In the genomic region with DNA sequence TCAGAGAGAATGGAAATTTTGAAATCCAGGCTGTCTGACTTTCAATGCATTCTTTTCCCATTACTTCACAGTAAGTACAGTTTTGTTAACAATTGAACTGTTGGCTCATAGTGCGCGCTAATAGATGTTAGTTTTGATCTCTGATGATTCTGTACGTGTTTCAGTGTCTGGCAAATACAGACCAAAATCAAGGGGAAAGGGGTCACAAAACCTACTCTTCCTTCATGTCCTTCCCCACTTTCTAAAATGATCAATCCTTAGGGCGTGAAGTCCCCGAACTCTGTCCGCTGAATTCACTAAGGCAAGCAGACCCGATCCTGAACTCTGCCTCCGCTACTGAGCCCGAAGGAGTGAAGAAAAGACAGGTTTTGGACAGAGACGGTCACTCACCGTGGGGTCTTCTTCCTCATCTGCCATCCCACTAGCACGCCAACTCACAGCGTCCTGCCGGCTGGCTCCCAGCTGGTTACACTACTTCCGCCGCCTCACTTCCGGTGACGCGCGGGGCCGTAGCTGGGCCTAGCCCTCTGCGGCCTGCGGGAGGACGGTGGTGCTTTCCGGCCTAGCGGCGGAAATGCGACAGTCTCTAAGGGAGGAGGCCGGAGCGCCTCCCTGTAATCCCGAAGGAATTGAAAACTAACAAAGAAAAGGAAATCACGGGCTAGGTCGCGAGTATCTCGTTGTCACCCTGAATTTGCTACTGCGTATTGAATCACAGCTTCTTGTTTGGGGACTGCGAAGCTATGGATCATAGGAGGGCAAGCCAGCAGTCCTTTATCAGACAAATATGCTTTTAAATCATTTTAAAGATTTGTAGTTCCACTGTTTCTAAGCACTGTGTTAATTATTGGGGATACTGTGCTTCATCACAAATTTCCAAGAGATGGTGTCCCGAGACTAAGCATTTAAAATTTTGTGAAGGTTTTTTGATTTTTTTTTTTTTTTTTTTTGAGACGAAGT, we compare ENCODE assay signal across 1 cellular context.
TF ChIP-seq lines count a peak whose summit lies in the region.

A gene with protein sequence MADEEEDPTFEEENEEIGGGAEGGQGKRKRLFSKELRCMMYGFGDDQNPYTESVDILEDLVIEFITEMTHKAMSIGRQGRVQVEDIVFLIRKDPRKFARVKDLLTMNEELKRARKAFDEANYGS (minus strand): TSS at position 473 of the 960 bp plus-strand sequence. CDS start 56 bp downstream, at position 417.

TF ChIP-seq in HepG2, 621 proteins besides CTCF, POLR2A, EP300 and RAD21 (continued from another document):
- TF ChIP-seq, protein P1, sequence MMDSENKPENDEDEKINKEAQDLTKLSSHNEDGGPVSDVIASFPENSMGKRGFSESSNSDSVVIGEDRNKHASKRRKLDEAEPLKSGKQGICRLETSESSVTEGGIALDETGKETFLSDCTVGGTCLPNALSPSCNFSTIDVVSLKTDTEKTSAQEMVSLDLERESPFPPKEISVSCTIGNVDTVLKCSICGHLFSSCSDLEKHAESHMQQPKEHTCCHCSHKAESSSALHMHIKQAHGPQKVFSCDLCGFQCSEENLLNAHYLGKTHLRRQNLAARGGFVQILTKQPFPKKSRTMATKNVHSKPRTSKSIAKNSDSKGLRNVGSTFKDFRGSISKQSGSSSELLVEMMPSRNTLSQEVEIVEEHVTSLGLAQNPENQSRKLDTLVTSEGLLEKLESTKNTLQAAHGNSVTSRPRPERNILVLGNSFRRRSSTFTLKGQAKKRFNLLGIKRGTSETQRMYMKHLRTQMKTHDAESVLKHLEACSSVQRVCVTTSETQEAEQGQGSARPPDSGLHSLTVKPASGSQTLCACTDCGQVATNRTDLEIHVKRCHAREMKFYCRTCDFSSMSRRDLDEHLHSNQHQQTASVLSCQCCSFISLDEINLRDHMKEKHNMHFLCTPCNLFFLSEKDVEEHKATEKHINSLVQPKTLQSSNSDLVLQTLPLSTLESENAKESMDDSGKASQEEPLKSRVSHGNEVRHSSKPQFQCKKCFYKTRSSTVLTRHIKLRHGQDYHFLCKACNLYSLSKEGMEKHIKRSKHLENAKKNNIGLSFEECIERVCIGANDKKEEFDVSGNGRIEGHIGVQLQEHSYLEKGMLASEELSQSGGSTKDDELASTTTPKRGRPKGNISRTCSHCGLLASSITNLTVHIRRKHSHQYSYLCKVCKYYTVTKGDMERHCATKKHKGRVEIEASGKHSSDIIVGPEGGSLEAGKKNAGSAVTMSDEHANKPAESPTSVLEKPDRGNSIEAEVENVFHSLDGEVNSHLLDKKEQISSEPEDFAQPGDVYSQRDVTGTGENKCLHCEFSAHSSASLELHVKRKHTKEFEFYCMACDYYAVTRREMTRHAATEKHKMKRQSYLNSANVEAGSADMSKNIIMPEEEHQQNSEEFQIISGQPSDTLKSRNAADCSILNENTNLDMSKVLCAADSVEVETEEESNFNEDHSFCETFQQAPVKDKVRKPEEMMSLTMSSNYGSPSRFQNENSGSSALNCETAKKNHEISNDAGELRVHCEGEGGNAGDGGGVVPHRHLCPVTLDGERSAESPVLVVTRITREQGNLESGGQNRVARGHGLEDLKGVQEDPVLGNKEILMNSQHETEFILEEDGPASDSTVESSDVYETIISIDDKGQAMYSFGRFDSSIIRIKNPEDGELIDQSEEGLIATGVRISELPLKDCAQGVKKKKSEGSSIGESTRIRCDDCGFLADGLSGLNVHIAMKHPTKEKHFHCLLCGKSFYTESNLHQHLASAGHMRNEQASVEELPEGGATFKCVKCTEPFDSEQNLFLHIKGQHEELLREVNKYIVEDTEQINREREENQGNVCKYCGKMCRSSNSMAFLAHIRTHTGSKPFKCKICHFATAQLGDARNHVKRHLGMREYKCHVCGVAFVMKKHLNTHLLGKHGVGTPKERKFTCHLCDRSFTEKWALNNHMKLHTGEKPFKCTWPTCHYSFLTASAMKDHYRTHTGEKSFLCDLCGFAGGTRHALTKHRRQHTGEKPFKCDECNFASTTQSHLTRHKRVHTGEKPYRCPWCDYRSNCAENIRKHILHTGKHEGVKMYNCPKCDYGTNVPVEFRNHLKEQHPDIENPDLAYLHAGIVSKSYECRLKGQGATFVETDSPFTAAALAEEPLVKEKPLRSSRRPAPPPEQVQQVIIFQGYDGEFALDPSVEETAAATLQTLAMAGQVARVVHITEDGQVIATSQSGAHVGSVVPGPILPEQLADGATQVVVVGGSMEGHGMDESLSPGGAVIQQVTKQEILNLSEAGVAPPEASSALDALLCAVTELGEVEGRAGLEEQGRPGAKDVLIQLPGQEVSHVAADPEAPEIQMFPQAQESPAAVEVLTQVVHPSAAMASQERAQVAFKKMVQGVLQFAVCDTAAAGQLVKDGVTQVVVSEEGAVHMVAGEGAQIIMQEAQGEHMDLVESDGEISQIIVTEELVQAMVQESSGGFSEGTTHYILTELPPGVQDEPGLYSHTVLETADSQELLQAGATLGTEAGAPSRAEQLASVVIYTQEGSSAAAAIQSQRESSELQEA (CRISPR knock-in tag; IDR thresholded peaks at IDR 0.05; ENCODE audit: not compliant biosample characterization) = no peak
- peak; percentile 96 for TF ChIP-seq GABPA (IDR thresholded peaks at IDR 0.05; ENCODE audit: low read depth, low read length)
- TF ChIP-seq GABPA (CRISPR knock-in tag; IDR thresholded peaks at IDR 0.05; ENCODE audit: low read depth) = peak; percentile 100
- peak; percentile 93 for TF ChIP-seq KMT2A (CRISPR knock-in tag; IDR thresholded peaks at IDR 0.05)
- TF ChIP-seq, protein P2, sequence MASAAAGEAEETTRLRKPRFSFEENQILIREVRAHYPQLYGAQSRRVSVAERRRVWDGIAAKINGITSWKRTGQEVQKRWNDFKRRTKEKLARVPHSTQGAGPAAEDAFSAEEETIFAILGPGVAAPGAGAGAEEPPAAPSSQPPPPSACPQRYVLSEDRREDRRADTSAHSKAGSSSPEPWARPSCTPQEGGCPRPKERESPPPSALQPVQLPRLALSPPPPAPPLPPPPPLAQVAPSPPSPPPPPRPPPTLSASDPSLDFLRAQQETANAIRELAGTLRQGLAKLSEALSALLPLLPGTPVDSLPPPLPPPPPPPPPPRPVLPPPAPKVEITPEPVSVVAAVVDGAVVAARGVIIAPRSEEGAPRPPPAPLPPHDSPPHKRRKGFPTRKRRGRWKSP (CRISPR knock-in tag; IDR thresholded peaks at IDR 0.05) = no peak
- TF ChIP-seq FLYWCH1 (CRISPR knock-in tag; IDR thresholded peaks at IDR 0.05) = no peak
- TF ChIP-seq, protein P3, sequence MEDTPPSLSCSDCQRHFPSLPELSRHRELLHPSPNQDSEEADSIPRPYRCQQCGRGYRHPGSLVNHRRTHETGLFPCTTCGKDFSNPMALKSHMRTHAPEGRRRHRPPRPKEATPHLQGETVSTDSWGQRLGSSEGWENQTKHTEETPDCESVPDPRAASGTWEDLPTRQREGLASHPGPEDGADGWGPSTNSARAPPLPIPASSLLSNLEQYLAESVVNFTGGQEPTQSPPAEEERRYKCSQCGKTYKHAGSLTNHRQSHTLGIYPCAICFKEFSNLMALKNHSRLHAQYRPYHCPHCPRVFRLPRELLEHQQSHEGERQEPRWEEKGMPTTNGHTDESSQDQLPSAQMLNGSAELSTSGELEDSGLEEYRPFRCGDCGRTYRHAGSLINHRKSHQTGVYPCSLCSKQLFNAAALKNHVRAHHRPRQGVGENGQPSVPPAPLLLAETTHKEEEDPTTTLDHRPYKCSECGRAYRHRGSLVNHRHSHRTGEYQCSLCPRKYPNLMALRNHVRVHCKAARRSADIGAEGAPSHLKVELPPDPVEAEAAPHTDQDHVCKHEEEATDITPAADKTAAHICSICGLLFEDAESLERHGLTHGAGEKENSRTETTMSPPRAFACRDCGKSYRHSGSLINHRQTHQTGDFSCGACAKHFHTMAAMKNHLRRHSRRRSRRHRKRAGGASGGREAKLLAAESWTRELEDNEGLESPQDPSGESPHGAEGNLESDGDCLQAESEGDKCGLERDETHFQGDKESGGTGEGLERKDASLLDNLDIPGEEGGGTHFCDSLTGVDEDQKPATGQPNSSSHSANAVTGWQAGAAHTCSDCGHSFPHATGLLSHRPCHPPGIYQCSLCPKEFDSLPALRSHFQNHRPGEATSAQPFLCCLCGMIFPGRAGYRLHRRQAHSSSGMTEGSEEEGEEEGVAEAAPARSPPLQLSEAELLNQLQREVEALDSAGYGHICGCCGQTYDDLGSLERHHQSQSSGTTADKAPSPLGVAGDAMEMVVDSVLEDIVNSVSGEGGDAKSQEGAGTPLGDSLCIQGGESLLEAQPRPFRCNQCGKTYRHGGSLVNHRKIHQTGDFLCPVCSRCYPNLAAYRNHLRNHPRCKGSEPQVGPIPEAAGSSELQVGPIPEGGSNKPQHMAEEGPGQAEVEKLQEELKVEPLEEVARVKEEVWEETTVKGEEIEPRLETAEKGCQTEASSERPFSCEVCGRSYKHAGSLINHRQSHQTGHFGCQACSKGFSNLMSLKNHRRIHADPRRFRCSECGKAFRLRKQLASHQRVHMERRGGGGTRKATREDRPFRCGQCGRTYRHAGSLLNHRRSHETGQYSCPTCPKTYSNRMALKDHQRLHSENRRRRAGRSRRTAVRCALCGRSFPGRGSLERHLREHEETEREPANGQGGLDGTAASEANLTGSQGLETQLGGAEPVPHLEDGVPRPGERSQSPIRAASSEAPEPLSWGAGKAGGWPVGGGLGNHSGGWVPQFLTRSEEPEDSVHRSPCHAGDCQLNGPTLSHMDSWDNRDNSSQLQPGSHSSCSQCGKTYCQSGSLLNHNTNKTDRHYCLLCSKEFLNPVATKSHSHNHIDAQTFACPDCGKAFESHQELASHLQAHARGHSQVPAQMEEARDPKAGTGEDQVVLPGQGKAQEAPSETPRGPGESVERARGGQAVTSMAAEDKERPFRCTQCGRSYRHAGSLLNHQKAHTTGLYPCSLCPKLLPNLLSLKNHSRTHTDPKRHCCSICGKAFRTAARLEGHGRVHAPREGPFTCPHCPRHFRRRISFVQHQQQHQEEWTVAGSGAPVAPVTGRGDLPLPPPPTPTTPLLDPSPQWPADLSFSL (CRISPR knock-in tag; IDR thresholded peaks at IDR 0.05) = no peak
- TF ChIP-seq, protein P4, sequence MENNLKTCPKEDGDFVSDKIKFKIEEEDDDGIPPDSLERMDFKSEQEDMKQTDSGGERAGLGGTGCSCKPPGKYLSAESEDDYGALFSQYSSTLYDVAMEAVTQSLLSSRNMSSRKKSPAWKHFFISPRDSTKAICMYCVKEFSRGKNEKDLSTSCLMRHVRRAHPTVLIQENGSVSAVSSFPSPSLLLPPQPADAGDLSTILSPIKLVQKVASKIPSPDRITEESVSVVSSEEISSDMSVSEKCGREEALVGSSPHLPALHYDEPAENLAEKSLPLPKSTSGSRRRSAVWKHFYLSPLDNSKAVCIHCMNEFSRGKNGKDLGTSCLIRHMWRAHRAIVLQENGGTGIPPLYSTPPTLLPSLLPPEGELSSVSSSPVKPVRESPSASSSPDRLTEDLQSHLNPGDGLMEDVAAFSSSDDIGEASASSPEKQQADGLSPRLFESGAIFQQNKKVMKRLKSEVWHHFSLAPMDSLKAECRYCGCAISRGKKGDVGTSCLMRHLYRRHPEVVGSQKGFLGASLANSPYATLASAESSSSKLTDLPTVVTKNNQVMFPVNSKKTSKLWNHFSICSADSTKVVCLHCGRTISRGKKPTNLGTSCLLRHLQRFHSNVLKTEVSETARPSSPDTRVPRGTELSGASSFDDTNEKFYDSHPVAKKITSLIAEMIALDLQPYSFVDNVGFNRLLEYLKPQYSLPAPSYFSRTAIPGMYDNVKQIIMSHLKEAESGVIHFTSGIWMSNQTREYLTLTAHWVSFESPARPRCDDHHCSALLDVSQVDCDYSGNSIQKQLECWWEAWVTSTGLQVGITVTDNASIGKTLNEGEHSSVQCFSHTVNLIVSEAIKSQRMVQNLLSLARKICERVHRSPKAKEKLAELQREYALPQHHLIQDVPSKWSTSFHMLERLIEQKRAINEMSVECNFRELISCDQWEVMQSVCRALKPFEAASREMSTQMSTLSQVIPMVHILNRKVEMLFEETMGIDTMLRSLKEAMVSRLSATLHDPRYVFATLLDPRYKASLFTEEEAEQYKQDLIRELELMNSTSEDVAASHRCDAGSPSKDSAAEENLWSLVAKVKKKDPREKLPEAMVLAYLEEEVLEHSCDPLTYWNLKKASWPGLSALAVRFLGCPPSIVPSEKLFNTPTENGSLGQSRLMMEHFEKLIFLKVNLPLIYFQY (CRISPR knock-in tag; IDR thresholded peaks at IDR 0.05; ENCODE audit: borderline replicate concordance) = no peak
- peak; percentile 66; the same call in 1 of the 2 replicates for TF ChIP-seq ZNF879 (CRISPR knock-in tag; IDR thresholded peaks at IDR 0.05)
- TF ChIP-seq ZBTB1 (CRISPR knock-in tag; IDR thresholded peaks at IDR 0.05; ENCODE audit: borderline replicate concordance) = no peak
- no peak for TF ChIP-seq MAFF (IDR thresholded peaks at IDR 0.05; ENCODE audit: low read depth, low read length)
- no peak for TF ChIP-seq ZNF546 (CRISPR knock-in tag; conservative IDR thresholded peaks at IDR 0.05)
- peak; percentile 97 for TF ChIP-seq KMT2B (CRISPR knock-in tag; IDR thresholded peaks at IDR 0.05)
- TF ChIP-seq PCBP2 (optimal IDR thresholded peaks at IDR 0.05; ENCODE audit: low read depth, low read length, poor library complexity, severe bottlenecking) = no peak
- no peak for TF ChIP-seq ZNF776 (CRISPR knock-in tag; IDR thresholded peaks at IDR 0.05)
- TF ChIP-seq, protein P5, sequence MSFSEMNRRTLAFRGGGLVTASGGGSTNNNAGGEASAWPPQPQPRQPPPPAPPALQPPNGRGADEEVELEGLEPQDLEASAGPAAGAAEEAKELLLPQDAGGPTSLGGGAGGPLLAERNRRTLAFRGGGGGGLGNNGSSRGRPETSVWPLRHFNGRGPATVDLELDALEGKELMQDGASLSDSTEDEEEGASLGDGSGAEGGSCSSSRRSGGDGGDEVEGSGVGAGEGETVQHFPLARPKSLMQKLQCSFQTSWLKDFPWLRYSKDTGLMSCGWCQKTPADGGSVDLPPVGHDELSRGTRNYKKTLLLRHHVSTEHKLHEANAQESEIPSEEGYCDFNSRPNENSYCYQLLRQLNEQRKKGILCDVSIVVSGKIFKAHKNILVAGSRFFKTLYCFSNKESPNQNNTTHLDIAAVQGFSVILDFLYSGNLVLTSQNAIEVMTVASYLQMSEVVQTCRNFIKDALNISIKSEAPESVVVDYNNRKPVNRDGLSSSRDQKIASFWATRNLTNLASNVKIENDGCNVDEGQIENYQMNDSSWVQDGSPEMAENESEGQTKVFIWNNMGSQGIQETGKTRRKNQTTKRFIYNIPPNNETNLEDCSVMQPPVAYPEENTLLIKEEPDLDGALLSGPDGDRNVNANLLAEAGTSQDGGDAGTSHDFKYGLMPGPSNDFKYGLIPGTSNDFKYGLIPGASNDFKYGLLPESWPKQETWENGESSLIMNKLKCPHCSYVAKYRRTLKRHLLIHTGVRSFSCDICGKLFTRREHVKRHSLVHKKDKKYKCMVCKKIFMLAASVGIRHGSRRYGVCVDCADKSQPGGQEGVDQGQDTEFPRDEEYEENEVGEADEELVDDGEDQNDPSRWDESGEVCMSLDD (CRISPR knock-in tag; IDR thresholded peaks at IDR 0.05; ENCODE audit: borderline replicate concordance) = no peak
- peak; percentile 85 for TF ChIP-seq YEATS4 (CRISPR knock-in tag; IDR thresholded peaks at IDR 0.05; ENCODE audit: borderline replicate concordance)
